ENCODE assay signal across 5 cellular contexts in genomic region chr9:109263358-109263757, GRCh38.
"Had no signal": no experiment of that assay in that cellular context is flagged by ENCODE, and none has a peak within 500 bp of the region (broad histone marks: within the 10 kb centered on the region; RNA-seq: fewer than 3 reads in every experiment).

No MANE protein-coding gene starts in this region.

- DNase-seq: GM23248, GOT3, H9, HCEC 1CT, IMR-90 had no signal

- H3K27ac ChIP-seq: GM23248 had no signal

- H3K4me3 ChIP-seq: GM23248 had no signal
